In genomic region chr13:50797081-50797480, GRCh38 we compare ENCODE assay signal across 19 cellular contexts. TPM values are rescaled to one million over a fixed set of nuclear protein-coding genes. Genes with fewer than 3 reads are reported as not detected.
"Had no signal": no experiment of that assay in that cellular context is flagged by ENCODE, and none has a peak within 500 bp of the region (broad histone marks: within the 10 kb centered on the region; RNA-seq: fewer than 3 reads in every experiment).

No MANE protein-coding gene starts in this region.

- H3K9me3 ChIP-seq: colonic mucosa, esophagus squamous epithelium, sigmoid colon, transverse colon, vagina had no signal

- H3K36me3 ChIP-seq: colonic mucosa, esophagus squamous epithelium, heart left ventricle, sigmoid colon, transverse colon, vagina had no signal

- H3K27me3 ChIP-seq: colonic mucosa, esophagus squamous epithelium, heart left ventricle, sigmoid colon, transverse colon, vagina had no signal

- H3K4me3 ChIP-seq: colonic mucosa, esophagus squamous epithelium, heart left ventricle, sigmoid colon, transverse colon, vagina had no signal

- H3K27ac ChIP-seq: colonic mucosa, esophagus squamous epithelium, sigmoid colon, transverse colon, vagina had no signal

- H3K4me1 ChIP-seq: colonic mucosa had no signal

- DNase-seq: activated B cell treated with CpG ODN at 0.5 μM for 24 hours; activated CD4-positive, alpha-beta T cell treated with anti-CD3 and anti-CD28 coated beads for 48 hours; activated gamma-delta T cell; activated T-cell treated with anti-CD3 and anti-CD28 coated beads, Interleukin-2, amount 50 U/mL, for 72 hours; amygdala; colonic mucosa; esophagus squamous epithelium; foreskin melanocyte; heart left ventricle; immature natural killer cell; sigmoid colon; stimulated activated CD4-positive, alpha-beta T cell treated with anti-CD3 and anti-CD28 coated beads, Interleukin-12 subunit alpha, Interleukin-12 subunit beta, amount 100 ng/mL, for 4 hours; stimulated activated naive B cell treated with anti-CD40 and anti-IgM and Interleukin-4, amounts not matched to agents 10 μg/mL and 1 μg/mL and 100 μg/mL, for 72 hours; T-helper 2 cell; transverse colon had no signal

RNA-seq across cellular contexts. Expression of gene DLEU7, which starts 46.4 kb away (rescaled TPM):
- total RNA-seq: activated B cell treated with CpG ODN at 0.5 μM for 24 hours; activated CD8-positive, alpha-beta T cell treated with anti-CD3 and anti-CD28 coated beads for 36 hours; activated T-cell treated with anti-CD3 and anti-CD28 coated beads, Interleukin-2, amount 50 U/mL, for 72 hours; bronchial epithelial cell; esophagus squamous epithelium; pulmonary artery endothelial cell; vagina had no signal
